1 cellular context compared by ENCODE assay signal in the genomic region with DNA sequence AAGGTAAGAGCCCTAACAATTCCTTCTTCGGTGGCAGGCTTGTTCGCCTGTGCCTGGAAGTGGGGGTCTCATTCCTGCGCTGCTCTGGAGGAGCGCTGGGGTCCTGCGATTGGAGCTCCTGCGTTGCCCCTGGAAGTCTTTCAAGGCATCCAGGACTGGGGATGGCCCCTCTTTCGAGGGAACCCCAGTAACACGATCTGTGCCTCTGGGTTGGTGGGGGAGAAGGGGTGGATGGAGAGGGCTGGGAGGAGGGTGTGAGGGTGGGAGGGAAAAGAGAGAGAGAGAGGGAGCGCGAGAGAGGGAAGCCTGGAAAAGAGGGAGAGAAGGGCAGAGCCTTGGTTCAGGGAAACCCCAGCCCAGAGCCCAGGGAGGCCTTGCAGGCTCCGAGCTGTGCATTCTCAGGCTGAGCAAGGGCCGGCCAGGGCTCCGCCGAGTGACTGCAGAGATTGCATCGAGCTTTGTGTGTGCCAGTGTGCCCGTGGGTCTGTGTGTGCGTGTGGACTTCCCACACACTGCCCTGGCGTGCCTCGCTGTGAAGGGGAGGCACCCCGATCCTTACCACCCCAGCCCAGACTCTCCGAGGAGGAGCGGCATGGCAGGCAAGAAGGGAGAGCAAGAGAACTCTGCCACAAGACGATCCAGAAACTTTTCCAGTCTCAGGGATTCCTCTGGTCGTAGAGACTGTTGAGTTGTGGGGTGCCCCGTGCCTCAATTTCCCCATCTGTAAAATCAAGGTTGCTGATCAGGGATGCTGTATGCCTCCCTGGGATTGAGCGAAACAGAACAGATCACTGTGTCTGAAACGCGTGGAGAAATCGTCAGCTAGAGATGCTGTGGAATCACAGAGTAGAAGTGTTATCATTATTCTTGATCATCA.
TF ChIP-seq lines count a peak whose summit lies in the region.

No MANE protein-coding gene starts in this region.

TF ChIP-seq in GM12878, 131 proteins besides CTCF, POLR2A, EP300 and RAD21 (continued from another document):
- TF ChIP-seq, protein P1, sequence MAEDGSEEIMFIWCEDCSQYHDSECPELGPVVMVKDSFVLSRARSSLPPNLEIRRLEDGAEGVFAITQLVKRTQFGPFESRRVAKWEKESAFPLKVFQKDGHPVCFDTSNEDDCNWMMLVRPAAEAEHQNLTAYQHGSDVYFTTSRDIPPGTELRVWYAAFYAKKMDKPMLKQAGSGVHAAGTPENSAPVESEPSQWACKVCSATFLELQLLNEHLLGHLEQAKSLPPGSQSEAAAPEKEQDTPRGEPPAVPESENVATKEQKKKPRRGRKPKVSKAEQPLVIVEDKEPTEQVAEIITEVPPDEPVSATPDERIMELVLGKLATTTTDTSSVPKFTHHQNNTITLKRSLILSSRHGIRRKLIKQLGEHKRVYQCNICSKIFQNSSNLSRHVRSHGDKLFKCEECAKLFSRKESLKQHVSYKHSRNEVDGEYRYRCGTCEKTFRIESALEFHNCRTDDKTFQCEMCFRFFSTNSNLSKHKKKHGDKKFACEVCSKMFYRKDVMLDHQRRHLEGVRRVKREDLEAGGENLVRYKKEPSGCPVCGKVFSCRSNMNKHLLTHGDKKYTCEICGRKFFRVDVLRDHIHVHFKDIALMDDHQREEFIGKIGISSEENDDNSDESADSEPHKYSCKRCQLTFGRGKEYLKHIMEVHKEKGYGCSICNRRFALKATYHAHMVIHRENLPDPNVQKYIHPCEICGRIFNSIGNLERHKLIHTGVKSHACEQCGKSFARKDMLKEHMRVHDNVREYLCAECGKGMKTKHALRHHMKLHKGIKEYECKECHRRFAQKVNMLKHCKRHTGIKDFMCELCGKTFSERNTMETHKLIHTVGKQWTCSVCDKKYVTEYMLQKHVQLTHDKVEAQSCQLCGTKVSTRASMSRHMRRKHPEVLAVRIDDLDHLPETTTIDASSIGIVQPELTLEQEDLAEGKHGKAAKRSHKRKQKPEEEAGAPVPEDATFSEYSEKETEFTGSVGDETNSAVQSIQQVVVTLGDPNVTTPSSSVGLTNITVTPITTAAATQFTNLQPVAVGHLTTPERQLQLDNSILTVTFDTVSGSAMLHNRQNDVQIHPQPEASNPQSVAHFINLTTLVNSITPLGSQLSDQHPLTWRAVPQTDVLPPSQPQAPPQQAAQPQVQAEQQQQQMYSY (CRISPR knock-in tag; IDR thresholded peaks at IDR 0.05) = no peak
- TF ChIP-seq, protein P2, sequence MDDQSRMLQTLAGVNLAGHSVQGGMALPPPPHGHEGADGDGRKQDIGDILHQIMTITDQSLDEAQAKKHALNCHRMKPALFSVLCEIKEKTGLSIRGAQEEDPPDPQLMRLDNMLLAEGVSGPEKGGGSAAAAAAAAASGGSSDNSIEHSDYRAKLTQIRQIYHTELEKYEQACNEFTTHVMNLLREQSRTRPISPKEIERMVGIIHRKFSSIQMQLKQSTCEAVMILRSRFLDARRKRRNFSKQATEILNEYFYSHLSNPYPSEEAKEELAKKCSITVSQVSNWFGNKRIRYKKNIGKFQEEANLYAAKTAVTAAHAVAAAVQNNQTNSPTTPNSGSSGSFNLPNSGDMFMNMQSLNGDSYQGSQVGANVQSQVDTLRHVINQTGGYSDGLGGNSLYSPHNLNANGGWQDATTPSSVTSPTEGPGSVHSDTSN (IDR thresholded peaks at IDR 0.05; ENCODE audit: insufficient replicate concordance, low read depth, low read length) = no peak
- TF ChIP-seq HCFC1 (IDR thresholded peaks at IDR 0.05; ENCODE audit: low read length) (no peak), ZSCAN29 (IDR thresholded peaks at IDR 0.05) (no peak), KAT2A (conservative IDR thresholded peaks at IDR 0.05; ENCODE audit: control insufficient read depth, low read depth, low read length) (no peak), CBX5 (IDR thresholded peaks at IDR 0.05; ENCODE audit: low read depth) (no peak), TARDBP (IDR thresholded peaks at IDR 0.05; ENCODE audit: borderline replicate concordance) (no peak), DPF2 (IDR thresholded peaks at IDR 0.05) (no peak)
- TF ChIP-seq, protein P3, sequence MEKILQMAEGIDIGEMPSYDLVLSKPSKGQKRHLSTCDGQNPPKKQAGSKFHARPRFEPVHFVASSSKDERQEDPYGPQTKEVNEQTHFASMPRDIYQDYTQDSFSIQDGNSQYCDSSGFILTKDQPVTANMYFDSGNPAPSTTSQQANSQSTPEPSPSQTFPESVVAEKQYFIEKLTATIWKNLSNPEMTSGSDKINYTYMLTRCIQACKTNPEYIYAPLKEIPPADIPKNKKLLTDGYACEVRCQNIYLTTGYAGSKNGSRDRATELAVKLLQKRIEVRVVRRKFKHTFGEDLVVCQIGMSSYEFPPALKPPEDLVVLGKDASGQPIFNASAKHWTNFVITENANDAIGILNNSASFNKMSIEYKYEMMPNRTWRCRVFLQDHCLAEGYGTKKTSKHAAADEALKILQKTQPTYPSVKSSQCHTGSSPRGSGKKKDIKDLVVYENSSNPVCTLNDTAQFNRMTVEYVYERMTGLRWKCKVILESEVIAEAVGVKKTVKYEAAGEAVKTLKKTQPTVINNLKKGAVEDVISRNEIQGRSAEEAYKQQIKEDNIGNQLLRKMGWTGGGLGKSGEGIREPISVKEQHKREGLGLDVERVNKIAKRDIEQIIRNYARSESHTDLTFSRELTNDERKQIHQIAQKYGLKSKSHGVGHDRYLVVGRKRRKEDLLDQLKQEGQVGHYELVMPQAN (conservative IDR thresholded peaks at IDR 0.05) = no peak
- TF ChIP-seq, protein P4, sequence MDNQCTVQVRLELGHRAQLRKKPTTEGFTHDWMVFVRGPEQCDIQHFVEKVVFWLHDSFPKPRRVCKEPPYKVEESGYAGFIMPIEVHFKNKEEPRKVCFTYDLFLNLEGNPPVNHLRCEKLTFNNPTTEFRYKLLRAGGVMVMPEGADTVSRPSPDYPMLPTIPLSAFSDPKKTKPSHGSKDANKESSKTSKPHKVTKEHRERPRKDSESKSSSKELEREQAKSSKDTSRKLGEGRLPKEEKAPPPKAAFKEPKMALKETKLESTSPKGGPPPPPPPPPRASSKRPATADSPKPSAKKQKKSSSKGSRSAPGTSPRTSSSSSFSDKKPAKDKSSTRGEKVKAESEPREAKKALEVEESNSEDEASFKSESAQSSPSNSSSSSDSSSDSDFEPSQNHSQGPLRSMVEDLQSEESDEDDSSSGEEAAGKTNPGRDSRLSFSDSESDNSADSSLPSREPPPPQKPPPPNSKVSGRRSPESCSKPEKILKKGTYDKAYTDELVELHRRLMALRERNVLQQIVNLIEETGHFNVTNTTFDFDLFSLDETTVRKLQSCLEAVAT (IDR thresholded peaks at IDR 0.05) = no peak
